In genomic region chr17:58338907-58339774, GRCh38 we compare ENCODE assay signal across 1 cellular context.
TF ChIP-seq lines count a peak whose summit lies in the region.

No MANE protein-coding gene starts in this region.

TF ChIP-seq in GM23338, 12 proteins besides CTCF, POLR2A, EP300 and RAD21 (continued from another document):
- TF ChIP-seq REST (IDR thresholded peaks at IDR 0.05; ENCODE audit: unreplicated experiment) (no peak), JUNB (IDR thresholded peaks at IDR 0.05; ENCODE audit: unreplicated experiment) (no peak), POLR2AphosphoS5 (IDR thresholded peaks at IDR 0.05; ENCODE audit: low read depth) (peak; percentile 54)
